20 cellular contexts compared by ENCODE assay signal in the genomic region with DNA sequence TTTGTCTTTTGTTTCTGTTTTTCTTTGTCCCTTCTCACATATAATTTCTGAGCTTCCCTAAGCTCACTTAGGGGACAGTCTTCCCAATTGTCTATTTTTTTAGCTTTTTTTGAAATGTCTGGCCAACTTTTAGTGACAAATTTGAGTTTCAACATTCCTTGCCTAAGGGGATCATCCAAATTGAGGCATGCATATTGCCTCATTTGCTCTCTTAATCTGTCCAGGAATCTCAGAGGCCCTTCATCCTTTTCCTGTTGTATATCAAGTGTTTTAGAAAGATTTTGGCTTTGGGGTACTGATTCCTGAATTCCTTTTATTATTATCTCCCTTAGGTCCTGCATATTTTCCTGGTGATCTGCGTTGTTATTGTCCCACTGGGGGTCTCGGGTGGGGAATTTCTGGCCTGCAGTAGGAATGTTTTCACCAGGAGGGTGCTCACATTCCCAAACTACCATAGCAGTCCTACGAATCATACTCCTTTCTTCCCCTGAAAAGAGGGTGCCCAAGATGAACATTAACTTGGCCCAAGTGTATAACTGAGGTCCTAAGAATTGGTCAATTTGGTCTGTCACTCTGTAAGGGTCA. TPM values are rescaled to one million over a fixed set of nuclear protein-coding genes. Genes with fewer than 3 reads are reported as not detected.
DNase-seq lines count a peak whose midpoint lies in the region; TF ChIP-seq lines count a peak whose summit lies in the region.
"Had no signal": no experiment of that assay in that cellular context is flagged by ENCODE, and none has a peak within 500 bp of the region (broad histone marks: within the 10 kb centered on the region; RNA-seq: fewer than 3 reads in every experiment).

No MANE protein-coding gene starts in this region.

- no peaks in the 10 kb centered on the region for H3K36me3 ChIP-seq in BJ (ENCODE audit: control insufficient read depth, insufficient read depth, low read length)
- H3K36me3 ChIP-seq in HUES6 (ENCODE audit: control insufficient read depth, insufficient read depth, low read length): peaks cover 9% of the 10 kb centered on the region; the same call in 1 of the 2 replicates
- H3K36me3 ChIP-seq in trophoblast cell (ENCODE audit: control insufficient read depth in 1 of 2, insufficient read depth in 2 of 2, low read length in 2 of 2): no peaks in the 10 kb centered on the region

- no peak overlapping the region for H3K23ac ChIP-seq in trophoblast cell (ENCODE audit: low read length)

- WGBS in trophoblast cell (ENCODE audit: extremely low coverage, insufficient coverage, insufficient read length): no CpG with 5 or more reads among the region's 3 CpGs

- no peak overlapping the region for H2BK5ac ChIP-seq in trophoblast cell (ENCODE audit: low read depth, low read length, poor library complexity)

- H3K27ac ChIP-seq in HUES6 (ENCODE audit: low read depth, low read length) (peak overlapping the region; percentile 96; the same call in 1 of the 2 replicates), trophoblast cell (ENCODE audit: low read depth, low read length) (peak overlapping the region; percentile 69)
- H3K27ac ChIP-seq: A549, RWPE1 had no signal

- H3K18ac ChIP-seq in trophoblast cell (ENCODE audit: low read length): no peak overlapping the region

- H3K9me3 ChIP-seq in HUES6 (ENCODE audit: control insufficient read depth, insufficient read depth, low read depth, low read length) (0 out of 2 replicates have a peak, but pooled peaks cover under 1% of the 10 kb centered on the region), trophoblast cell (ENCODE audit: insufficient read depth, low read depth, low read length) (peaks cover 3% of the 10 kb centered on the region)
- H3K9me3 ChIP-seq: A549 had no signal

- H4K8ac ChIP-seq in trophoblast cell (ENCODE audit: low read depth, low read length): no peak overlapping the region

- H3K4me2 ChIP-seq in trophoblast cell (ENCODE audit: low read length): no peak overlapping the region
- H3K4me2 ChIP-seq: A549 had no signal

- no peaks in the 10 kb centered on the region for H3K79me2 ChIP-seq in trophoblast cell (ENCODE audit: control insufficient read depth, insufficient read depth, low read length, poor library complexity)

- no peak overlapping the region for H2AFZ ChIP-seq in trophoblast cell (ENCODE audit: insufficient read depth, low read length, poor library complexity)

- no peak for TF ChIP-seq CTCF in BJ (IDR thresholded peaks at IDR 0.05; ENCODE audit: insufficient read depth, low read depth, low read length)
- TF ChIP-seq CTCF in fibroblast of the aortic adventitia (IDR thresholded peaks at IDR 0.05; ENCODE audit: insufficient read depth, low read length): no peak

- H3K4ac ChIP-seq in trophoblast cell (ENCODE audit: low read depth, low read length): no peak overlapping the region

- H3K4me3 ChIP-seq in BJ (ENCODE audit: low read depth, low read length) (no peak overlapping the region), HUES6 (ENCODE audit: low read depth, low read length) (no peak overlapping the region), fibroblast of the aortic adventitia (ENCODE audit: low read depth, low read length) (no peak overlapping the region), trophoblast cell (ENCODE audit: low read depth, low read length) (no peak overlapping the region)
- H3K4me3 ChIP-seq: A549, GM12878 had no signal

- H4K91ac ChIP-seq in trophoblast cell (ENCODE audit: low read depth, low read length): no peak overlapping the region

- H3K14ac ChIP-seq in trophoblast cell (ENCODE audit: low read length): no peak overlapping the region

- H3K4me1 ChIP-seq in HUES6 (ENCODE audit: control insufficient read depth, insufficient read depth, low read length) (peaks cover 49% of the 10 kb centered on the region), trophoblast cell (ENCODE audit: control insufficient read depth in 1 of 2, insufficient read depth in 2 of 2, low read length in 2 of 2) (peaks cover 20 to 35% of the 10 kb centered on the region in 2 experiments)
- H3K4me1 ChIP-seq: A549 had no signal

- peaks cover 12% of the 10 kb centered on the region for H3K79me1 ChIP-seq in trophoblast cell (ENCODE audit: low read length)

- POLR2A ChIA-PET in BJ (lab: Charles Lee): no interaction called here

- no peaks in the 10 kb centered on the region for H3K27me3 ChIP-seq in BJ (ENCODE audit: control insufficient read depth, insufficient read depth, low read length)
- H3K27me3 ChIP-seq in HUES6 (ENCODE audit: control insufficient read depth, insufficient read depth, low read length): no peaks in the 10 kb centered on the region
- H3K27me3 ChIP-seq in trophoblast cell (ENCODE audit: insufficient read depth, low read length): no peaks in the 10 kb centered on the region

- H2BK120ac ChIP-seq in trophoblast cell (ENCODE audit: insufficient read depth, low read length, poor library complexity): no peak overlapping the region

- CTCF ChIA-PET in BJ (lab: Yijun Ruan, JAX): no interaction called here

- no peak overlapping the region for H4K12ac ChIP-seq in trophoblast cell (ENCODE audit: low read depth, low read length)

- peak; percentile 49 for DNase-seq in BJ (ENCODE audit: low read depth)
- DNase-seq in fibroblast of the aortic adventitia (ENCODE audit: low read depth): peak; percentile 21
- peak; percentile 47 to 89 for DNase-seq in trophoblast cell
- DNase-seq in HuH-7.5 (ENCODE audit: low spot score): no peak
- DNase-seq in D341Med (ENCODE audit: low spot score): no peak
- no peak for DNase-seq in LoVo (ENCODE audit: low spot score)
- no peak for DNase-seq in iPS-NIHi7 (ENCODE audit: extremely low spot score)
- DNase-seq: CD4-positive, CD25-positive, alpha-beta regulatory T cell; DMS53; H7; NCI-H2029; NCI-H2171; NCI-H446 treated with DMSO at 0.1 percent for 48 hours; NCI-H774 had no signal

- no peak overlapping the region for H2AK5ac ChIP-seq in trophoblast cell (ENCODE audit: low read length)

- H3K9ac ChIP-seq in HUES6 (ENCODE audit: low read length) (no peak overlapping the region), trophoblast cell (ENCODE audit: low read length) (no peak overlapping the region)

- H2BK12ac ChIP-seq in trophoblast cell (ENCODE audit: low read length): no peak overlapping the region

RNA-seq across cellular contexts. Expression of gene AADACL3, which starts 4.4 kb away (rescaled TPM):
- not detected in 2 replicates for polyA plus RNA-seq in BJ (2011; rRNA removed)
- not detected in 2 replicates for polyA minus RNA-seq in BJ (2011; rRNA and poly(A)+ RNA removed)
- not detected in 2 replicates for total RNA-seq in fibroblast of the aortic adventitia (ENCODE audit: low replicate concordance)
- polyA plus RNA-seq in trophoblast cell (2013): 0.27 and 0.35 TPM in 2 replicates
- total RNA-seq: CD4-positive, CD25-positive, alpha-beta regulatory T cell; G401; GM12878; HT1080 had no signal
- polyA plus RNA-seq: A549; CD4-positive, CD25-positive, alpha-beta regulatory T cell; GM12878 had no signal

RNA-seq across cellular contexts. Expression of gene CFAP107, which starts 34.5 kb away (rescaled TPM):
- polyA plus RNA-seq in BJ (2011; rRNA removed): 0.04 and 0.23 TPM in 2 replicates
- not detected in 2 replicates for polyA minus RNA-seq in BJ (2011; rRNA and poly(A)+ RNA removed)
- total RNA-seq in fibroblast of the aortic adventitia (ENCODE audit: low replicate concordance): not detected in 2 replicates
- 0.04 TPM in 1 of 2 replicates, not detected in the other for polyA plus RNA-seq in trophoblast cell (2013)
- total RNA-seq: CD4-positive, CD25-positive, alpha-beta regulatory T cell; G401; GM12878; H7; HT1080 had no signal
- polyA plus RNA-seq: A549; CD4-positive, CD25-positive, alpha-beta regulatory T cell; GM12878 had no signal

Comparison
In these comparisons a context has a peak if more than half of its experiments do, and no peak if none do; other contexts are left out.
1. DNase-seq: peak in BJ (single experiment), fibroblast of the aortic adventitia (single experiment) and trophoblast cell (2 of 2); none in HuH-7.5 (single experiment), D341Med (single experiment), LoVo (single experiment) and iPS-NIHi7 (single experiment).